ENCODE assay signal across 11 cellular contexts in the genomic region with DNA sequence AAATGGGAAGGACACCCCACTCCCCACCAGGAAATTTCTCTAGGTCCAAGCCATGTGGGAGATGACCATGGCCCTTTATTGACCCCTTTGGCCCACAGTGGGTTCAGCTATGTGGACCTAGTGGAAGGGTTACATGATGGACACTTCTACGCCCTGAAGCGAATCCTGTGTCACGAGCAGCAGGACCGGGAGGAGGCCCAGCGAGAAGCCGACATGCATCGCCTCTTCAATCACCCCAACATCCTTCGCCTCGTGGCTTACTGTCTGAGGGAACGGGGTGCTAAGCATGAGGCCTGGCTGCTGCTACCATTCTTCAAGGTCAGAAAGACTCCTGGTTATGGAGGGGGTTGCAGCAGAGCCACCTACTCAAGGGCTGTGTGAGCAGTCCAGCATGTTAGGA. TPM values are rescaled to one million over a fixed set of nuclear protein-coding genes. Genes with fewer than 3 reads are reported as not detected.
DNase-seq lines count a peak whose midpoint lies in the region; ATAC-seq and TF ChIP-seq lines count a peak whose summit lies in the region.
"Had no signal": no experiment of that assay in that cellular context is flagged by ENCODE, and none has a peak within 500 bp of the region (broad histone marks: within the 10 kb centered on the region; RNA-seq: fewer than 3 reads in every experiment).

No MANE protein-coding gene starts in this region.

- WGBS in mesodermal cell (ENCODE audit: insufficient coverage in 2 of 2), 2 experiments = 97 to 100% methylated on average over 10 of the region's 10 CpGs

- H3K4me1 Mint-ChIP-seq in activated naive CD8-positive, alpha-beta T cell treated with anti-CD3 and anti-CD28 coated beads, Interleukin-2, amount 10 ng/mL, durations not matched to agents 7 days and 5 days = peaks cover 72% of the 10 kb centered on the region

- intact Hi-C loops in left ventricle myocardium inferior (cut with micrococcal nuclease) = no loop called here
- intact Hi-C loops in Right ventricle myocardium superior (cut with DNase I) = no loop called here
- intact Hi-C loops in upper lobe of right lung (cut with DNase I) = no loop called here

- H3K4me3 ChIP-seq in left ventricle myocardium inferior (peak overlapping the region; percentile 81), mesodermal cell (ENCODE audit: extremely low read depth, insufficient read depth, low read length, poor library complexity, severe bottlenecking) (peak overlapping the region; percentile 89), upper lobe of right lung (peak overlapping the region; percentile 98)

- H3K27me3 Mint-ChIP-seq in activated naive CD8-positive, alpha-beta T cell treated with anti-CD3 and anti-CD28 coated beads, Interleukin-2, amount 10 ng/mL, durations not matched to agents 7 days and 5 days = no peaks in the 10 kb centered on the region

- H3K27ac ChIP-seq in left ventricle myocardium inferior (replicated peaks) = peak overlapping the region; percentile 93
- no peak overlapping the region for H3K27ac ChIP-seq in mesodermal cell (ENCODE audit: low read depth, low read length, severe bottlenecking)
- H3K27ac ChIP-seq in upper lobe of right lung = peak overlapping the region; percentile 96

- DNase-seq in left ventricle myocardium inferior (no peak), Right ventricle myocardium superior (no peak), upper lobe of right lung (no peak)
- DNase-seq in activated naive CD8-positive, alpha-beta T cell treated with anti-CD3 and anti-CD28 coated beads, Interleukin-2, amount 10 ng/mL, durations not matched to agents 7 days and 5 days = no peak
- no peak for DNase-seq in stimulated activated CD4-positive, alpha-beta T cell treated with anti-CD3 and anti-CD28 coated beads, Interleukin-4, amount 100 ng/mL, for 24 hours
- DNase-seq: NCI-H446 treated with DMSO at 0.1 percent for 48 hours, occipital lobe had no signal

- peaks cover 36% of the 10 kb centered on the region for H3K36me3 ChIP-seq in left ventricle myocardium inferior
- peaks cover 18% of the 10 kb centered on the region for H3K36me3 ChIP-seq in mesodermal cell (ENCODE audit: control insufficient read depth, insufficient read depth, low read length)
- peaks cover 19% of the 10 kb centered on the region for H3K36me3 ChIP-seq in upper lobe of right lung

- ATAC-seq in Right ventricle myocardium superior (ENCODE audit: poor library complexity) (no peak), upper lobe of right lung (no peak), GM21390 (IDR thresholded peaks at IDR 0.05; ENCODE audit: unreplicated experiment) (no peak), GM21381 (IDR thresholded peaks at IDR 0.05; ENCODE audit: unreplicated experiment) (no peak)
- no peak for ATAC-seq in activated naive CD8-positive, alpha-beta T cell treated with anti-CD3 and anti-CD28 coated beads, Interleukin-2, amount 10 ng/mL, durations not matched to agents 7 days and 5 days (ENCODE audit: low read depth)

- H3K4me1 ChIP-seq in left ventricle myocardium inferior = peaks cover 66% of the 10 kb centered on the region
- H3K4me1 ChIP-seq in mesodermal cell (ENCODE audit: control insufficient read depth, insufficient read depth, low read length, poor library complexity, severe bottlenecking) = peaks cover 28% of the 10 kb centered on the region
- peaks cover 56% of the 10 kb centered on the region for H3K4me1 ChIP-seq in upper lobe of right lung

- no peaks in the 10 kb centered on the region for H3K9me3 Mint-ChIP-seq in activated naive CD8-positive, alpha-beta T cell treated with anti-CD3 and anti-CD28 coated beads, Interleukin-2, amount 10 ng/mL, durations not matched to agents 7 days and 5 days

- no peaks in the 10 kb centered on the region for H3K9me3 ChIP-seq in left ventricle myocardium inferior (replicated peaks)
- H3K9me3 ChIP-seq in mesodermal cell (ENCODE audit: control insufficient read depth, low read length) = no peaks in the 10 kb centered on the region
- H3K9me3 ChIP-seq in upper lobe of right lung = no peaks in the 10 kb centered on the region

- peak overlapping the region; percentile 99 for H3K4me3 Mint-ChIP-seq in activated naive CD8-positive, alpha-beta T cell treated with anti-CD3 and anti-CD28 coated beads, Interleukin-2, amount 10 ng/mL, durations not matched to agents 7 days and 5 days

- TF ChIP-seq CTCF in left ventricle myocardium inferior (IDR thresholded peaks at IDR 0.05; ENCODE audit: borderline replicate concordance) (no peak), upper lobe of right lung (IDR thresholded peaks at IDR 0.05) (no peak)

- H3K36me3 Mint-ChIP-seq in activated naive CD8-positive, alpha-beta T cell treated with anti-CD3 and anti-CD28 coated beads, Interleukin-2, amount 10 ng/mL, durations not matched to agents 7 days and 5 days = peaks cover 42% of the 10 kb centered on the region

- H3K27ac Mint-ChIP-seq in activated naive CD8-positive, alpha-beta T cell treated with anti-CD3 and anti-CD28 coated beads, Interleukin-2, amount 10 ng/mL, durations not matched to agents 7 days and 5 days = peak overlapping the region; percentile 90

- POLR2A ChIA-PET in activated naive CD8-positive, alpha-beta T cell treated with anti-CD3 and anti-CD28 coated beads, Interleukin-2, amount 10 ng/mL, durations not matched to agents 7 days and 5 days (lab: Charles Lee) = interaction anchor here (1.0 to 2.9 kb wide), 7 partner anchors 17 to 75 kb away, joined by 4 to 35 read pairs (median 9); a partner anchor contains a TSS

- H3K27me3 ChIP-seq in left ventricle myocardium inferior (ENCODE audit: low read depth) = no peaks in the 10 kb centered on the region
- no peaks in the 10 kb centered on the region for H3K27me3 ChIP-seq in upper lobe of right lung

RNA-seq across cellular contexts. Expression of a gene that starts 1.3 kb away (rescaled TPM):
- 19.2 TPM for total RNA-seq in left ventricle myocardium inferior
- 16.7 TPM for total RNA-seq in Right ventricle myocardium superior
- 10 to 100 TPM; 34.0 to 36.0 TPM for total RNA-seq in activated naive CD8-positive, alpha-beta T cell treated with anti-CD3 and anti-CD28 coated beads, Interleukin-2, amount 10 ng/mL, durations not matched to agents 7 days and 5 days
- 32.8 TPM for polyA plus RNA-seq in mesodermal cell (2013, experiment 1 of 2)
- polyA plus RNA-seq in mesodermal cell (2013, experiment 2 of 2) = 29.1 TPM
- total RNA-seq in upper lobe of right lung = 21.4 TPM

RNA-seq across cellular contexts. Expression of a gene that starts 1.3 kb away (rescaled TPM):
- 1.7 TPM for total RNA-seq in left ventricle myocardium inferior
- 1.4 TPM for total RNA-seq in Right ventricle myocardium superior
- 1 to 10 TPM; 3.3 to 4.1 TPM for total RNA-seq in activated naive CD8-positive, alpha-beta T cell treated with anti-CD3 and anti-CD28 coated beads, Interleukin-2, amount 10 ng/mL, durations not matched to agents 7 days and 5 days
- 5.2 TPM for polyA plus RNA-seq in mesodermal cell (2013, experiment 1 of 2)
- polyA plus RNA-seq in mesodermal cell (2013, experiment 2 of 2) = 7.6 TPM
- 10.0 TPM for total RNA-seq in upper lobe of right lung

RNA-seq across cellular contexts. Expression of a gene that starts 6.5 kb away (rescaled TPM):
- total RNA-seq in left ventricle myocardium inferior (not detected), Right ventricle myocardium superior (not detected), upper lobe of right lung (not detected)
- total RNA-seq in activated naive CD8-positive, alpha-beta T cell treated with anti-CD3 and anti-CD28 coated beads, Interleukin-2, amount 10 ng/mL, durations not matched to agents 7 days and 5 days = not detected
- not detected for polyA plus RNA-seq in mesodermal cell (2013, experiment 1 of 2)
- not detected for polyA plus RNA-seq in mesodermal cell (2013, experiment 2 of 2)
- total RNA-seq: glomerular endothelial cell, occipital lobe had no signal

RNA-seq across cellular contexts. Expression of a gene that starts 7.2 kb away (rescaled TPM):
- total RNA-seq in left ventricle myocardium inferior (130 TPM), Right ventricle myocardium superior (84.3 TPM), upper lobe of right lung (45.4 TPM)
- total RNA-seq in activated naive CD8-positive, alpha-beta T cell treated with anti-CD3 and anti-CD28 coated beads, Interleukin-2, amount 10 ng/mL, durations not matched to agents 7 days and 5 days = 100 to 1,000 TPM; 237 to 266 TPM
- 4.9 TPM for polyA plus RNA-seq in mesodermal cell (2013, experiment 1 of 2)
- 2.5 TPM for polyA plus RNA-seq in mesodermal cell (2013, experiment 2 of 2)

RNA-seq across cellular contexts. Expression of a gene that starts 17.0 kb away (rescaled TPM):
- 29.8 TPM for total RNA-seq in left ventricle myocardium inferior
- total RNA-seq in Right ventricle myocardium superior = 27.3 TPM
- 100 to 1,000 TPM; 170 to 177 TPM for total RNA-seq in activated naive CD8-positive, alpha-beta T cell treated with anti-CD3 and anti-CD28 coated beads, Interleukin-2, amount 10 ng/mL, durations not matched to agents 7 days and 5 days
- polyA plus RNA-seq in mesodermal cell (2013, experiment 1 of 2) = 44.8 TPM
- polyA plus RNA-seq in mesodermal cell (2013, experiment 2 of 2) = 41.9 TPM
- total RNA-seq in upper lobe of right lung = 37.6 TPM
